8 cellular contexts compared by ENCODE assay signal in genomic region chr2:96816127-96816835, GRCh38. TPM values are rescaled to one million over a fixed set of nuclear protein-coding genes. Genes with fewer than 3 reads are reported as not detected.
DNase-seq lines count a peak whose midpoint lies in the region; ATAC-seq and TF ChIP-seq lines count a peak whose summit lies in the region.

Gene CNNM3 (plus strand): TSS chr2:96816268. CDS start chr2:96816278, 10 bp downstream.

- H3K27ac ChIP-seq in angular gyrus (ENCODE audit: low read depth, low read length) = peak within 1 kb of the TSS; percentile 89
- H3K27ac ChIP-seq in right atrium auricular region = peak within 1 kb of the TSS; percentile 90 to 96
- H3K27ac ChIP-seq in vagina = peak within 1 kb of the TSS; percentile 90

- intact Hi-C loops in vagina (cut with DNase I) = loop anchor here (5.0 kb wide), 1 partner anchor 54 kb away; the partner anchor contains the start of gene CNNM4

- H3K27me3 ChIP-seq in right atrium auricular region = no peaks in the 10 kb centered on the region
- H3K27me3 ChIP-seq in vagina = no peaks in the 10 kb centered on the region

- H3K4me1 Mint-ChIP-seq in T-helper 17 cell = peaks cover 50% of the 10 kb centered on the region

- peak within 1 kb of the TSS; percentile 77 for H3K27ac Mint-ChIP-seq in T-helper 17 cell

- ATAC-seq in GM18505 (IDR thresholded peaks at IDR 0.05; ENCODE audit: unreplicated experiment) = peak; percentile 72
- ATAC-seq in HG02970 (IDR thresholded peaks at IDR 0.05; ENCODE audit: low FRiP score, unreplicated experiment) = peak; percentile 76
- peak; percentile 93 for ATAC-seq in T-helper 17 cell

- no peaks in the 10 kb centered on the region for H3K9me3 ChIP-seq in T-helper 17 cell (ENCODE audit: control insufficient read depth, low read length, poor library complexity, severe bottlenecking)
- H3K9me3 ChIP-seq in right atrium auricular region = no peaks in the 10 kb centered on the region
- no peaks in the 10 kb centered on the region for H3K9me3 ChIP-seq in vagina

- H3K4me3 ChIP-seq in right atrium auricular region (peak within 1 kb of the TSS; percentile 72 to 80), vagina (peak within 1 kb of the TSS; percentile 71 to 73)

- H3K27me3 Mint-ChIP-seq in T-helper 17 cell = no peaks in the 10 kb centered on the region

- peak; percentile 72 for TF ChIP-seq POLR2A in GM18505 (IDR thresholded peaks at IDR 0.05; ENCODE audit: borderline replicate concordance, extremely low read depth, insufficient read depth, insufficient read length)
- TF ChIP-seq POLR2A in vagina (IDR thresholded peaks at IDR 0.05) = peak in 1 of 2 donors; percentile 65

- H3K36me3 Mint-ChIP-seq in T-helper 17 cell (ENCODE audit: low read depth) = no peaks in the 10 kb centered on the region

- H3K36me3 ChIP-seq in right atrium auricular region (no peaks in the 10 kb centered on the region), vagina (no peaks in the 10 kb centered on the region)

- DNase-seq in NCI-H187 (lab: John Stamatoyannopoulos, UW) = peak; percentile 72 to 96
- peak; percentile 91 to 96 (median 94) for DNase-seq in T-helper 17 cell
- peak; percentile 96 for DNase-seq in right atrium auricular region (ENCODE audit: low spot score)
- peak; percentile 96 for DNase-seq in putamen (ENCODE audit: low spot score)
- DNase-seq in vagina (ENCODE audit: extremely low spot score in 2 of 2) = peak in 1 of 2 donors; percentile 94

- TF ChIP-seq CTCF in right atrium auricular region (IDR thresholded peaks at IDR 0.05) = peak; percentile 56 to 76
- peak in 2 of 3 experiments; percentile 56 to 60 for TF ChIP-seq CTCF in vagina (IDR thresholded peaks at IDR 0.05)

- H3K4me3 Mint-ChIP-seq in T-helper 17 cell = peak within 1 kb of the TSS; percentile 88

- peaks cover 0 to 62% of the 10 kb centered on the region in 2 donors for H3K4me1 ChIP-seq in right atrium auricular region
- peaks cover 62% of the 10 kb centered on the region for H3K4me1 ChIP-seq in vagina

RNA-seq across cellular contexts. Expression of gene CNNM3, which starts in this region (rescaled TPM):
- total RNA-seq in T-helper 17 cell (10 to 100 TPM; 30.8 to 39.5 TPM), right atrium auricular region (1 to 10 TPM; 4.2 to 7.9 TPM), vagina (16.5 TPM)
